Comparison of ENCODE assay signal across 8 cellular contexts in genomic region chr20:45407783-45408645, GRCh38. TPM values are rescaled to one million over a fixed set of nuclear protein-coding genes. Genes with fewer than 3 reads are reported as not detected.
A peak's percentile ranks its signal among the peaks of the same experiment; 100 is the strongest.
DNase-seq lines count a peak whose midpoint lies in the region; ATAC-seq and TF ChIP-seq lines count a peak whose summit lies in the region.

TSS of gene DBNDD2 (plus strand) at chr20:45408289. CDS start at chr20:45408468, 179 bp downstream.

- H3K27me3 Mint-ChIP-seq in CD4-positive, alpha-beta memory T cell = no peaks in the 10 kb centered on the region
- H3K27me3 Mint-ChIP-seq in activated CD4-positive, alpha-beta T cell treated with anti-CD3 and anti-CD28 coated beads, Interleukin-2, amount 10 ng/mL, durations not matched to agents 24 days and 14 days = peaks cover 13% of the 10 kb centered on the region
- H3K27me3 Mint-ChIP-seq in naive thymus-derived CD8-positive, alpha-beta T cell = peaks cover 0 to 2% (median 0%) of the 10 kb centered on the region in 5 donors

- intact Hi-C loops in CD4-positive, alpha-beta memory T cell (cut with micrococcal nuclease) = loop anchor here (1.0 kb wide), 1 partner anchor 7 kb away; no protein-coding TSS in a partner anchor
- intact Hi-C loops in activated CD4-positive, alpha-beta T cell treated with anti-CD3 and anti-CD28 coated beads, Interleukin-2, amount 10 ng/mL, durations not matched to agents 24 days and 14 days (cut with micrococcal nuclease) = loop anchor here (1.0 to 2.0 kb wide), 2 partner anchors 7 to 53 kb away; no protein-coding TSS in a partner anchor

- peak within 1 kb of the TSS; percentile 83 for H3K4me2 ChIP-seq in fibroblast of lung (ENCODE audit: extremely low read depth, insufficient read depth, low read length)

- TF ChIP-seq CTCF in fibroblast of lung (conservative IDR thresholded peaks at IDR 0.05 in 1 of 2, IDR thresholded peaks at IDR 0.05 in 1 of 2; ENCODE audit: low read depth in 1 of 2, low read length in 2 of 2) = no peak

- no peaks in the 10 kb centered on the region for H3K36me3 ChIP-seq in CD4-positive, alpha-beta memory T cell (ENCODE audit: insufficient read depth, low read length)
- no peaks in the 10 kb centered on the region for H3K36me3 ChIP-seq in fibroblast of lung (ENCODE audit: control insufficient read depth, insufficient read depth, low read length)

- peak within 1 kb of the TSS in 1 of 2 donors; percentile 79 for H3K4me3 ChIP-seq in CD4-positive, alpha-beta memory T cell (ENCODE audit: low read length in 2 of 2)
- H3K4me3 ChIP-seq in fibroblast of lung (replicated peaks in 1 of 4; ENCODE audit: control extremely low read depth in 1 of 4, insufficient read depth in 1 of 4, low read depth in 3 of 4, low read length in 4 of 4) = peak within 1 kb of the TSS; percentile 58 to 73 (median 67)

- peak within 1 kb of the TSS; percentile 80 for H3K9ac ChIP-seq in fibroblast of lung (ENCODE audit: insufficient read depth, low read length)

- H3K9me3 Mint-ChIP-seq in CD4-positive, alpha-beta memory T cell = no peaks in the 10 kb centered on the region
- H3K9me3 Mint-ChIP-seq in activated CD4-positive, alpha-beta T cell treated with anti-CD3 and anti-CD28 coated beads, Interleukin-2, amount 10 ng/mL, durations not matched to agents 24 days and 14 days = peaks cover 3% of the 10 kb centered on the region
- no peaks in the 10 kb centered on the region for H3K9me3 Mint-ChIP-seq in naive thymus-derived CD8-positive, alpha-beta T cell

- peaks cover 19% of the 10 kb centered on the region for H3K4me1 ChIP-seq in CD4-positive, alpha-beta memory T cell (ENCODE audit: insufficient read depth, low read length)
- peaks cover 3% of the 10 kb centered on the region for H3K4me1 ChIP-seq in fibroblast of lung (ENCODE audit: control insufficient read depth, extremely low read depth, insufficient read depth, low read length)

- H3K36me3 Mint-ChIP-seq in CD4-positive, alpha-beta memory T cell = peaks cover 3 to 12% of the 10 kb centered on the region in 2 donors
- peaks cover 11% of the 10 kb centered on the region for H3K36me3 Mint-ChIP-seq in activated CD4-positive, alpha-beta T cell treated with anti-CD3 and anti-CD28 coated beads, Interleukin-2, amount 10 ng/mL, durations not matched to agents 24 days and 14 days (ENCODE audit: low read depth)
- peaks cover 0 to 4% (median 0%) of the 10 kb centered on the region in 3 donors for H3K36me3 Mint-ChIP-seq in naive thymus-derived CD8-positive, alpha-beta T cell

- ATAC-seq in naive thymus-derived CD8-positive, alpha-beta T cell = peak; percentile 30 to 66
- ATAC-seq in HG02642 (IDR thresholded peaks at IDR 0.05; ENCODE audit: poor library complexity, unreplicated experiment) (no peak), GM18520 (IDR thresholded peaks at IDR 0.05; ENCODE audit: unreplicated experiment) (no peak)

- CTCF ChIA-PET in CD4-positive, alpha-beta memory T cell (lab: Charles Lee; ENCODE audit: partially characterized antibody) = interaction anchor here (0.7 to 2.0 kb wide), 7 partner anchors 8 to 47 kb away, joined by 3 to 12 read pairs (median 3); partner anchors contain the start of genes PIGT and SYS1

- no peaks in the 10 kb centered on the region for H3K27me3 ChIP-seq in CD4-positive, alpha-beta memory T cell (ENCODE audit: insufficient read depth, low read length)
- H3K27me3 ChIP-seq in fibroblast of lung (ENCODE audit: control insufficient read depth, insufficient read depth, low read length) = no peaks in the 10 kb centered on the region

- peak within 1 kb of the TSS; percentile 78 to 90 (median 82) for H3K4me3 Mint-ChIP-seq in CD4-positive, alpha-beta memory T cell
- H3K4me3 Mint-ChIP-seq in activated CD4-positive, alpha-beta T cell treated with anti-CD3 and anti-CD28 coated beads, Interleukin-2, amount 10 ng/mL, durations not matched to agents 24 days and 14 days = peak within 1 kb of the TSS; percentile 81
- peak within 1 kb of the TSS; percentile 80 to 91 (median 82) for H3K4me3 Mint-ChIP-seq in naive thymus-derived CD8-positive, alpha-beta T cell

- POLR2A ChIA-PET in CD4-positive, alpha-beta memory T cell (lab: Charles Lee; ENCODE audit: partially characterized antibody) = interaction anchor here (1.0 to 4.5 kb wide), 5 partner anchors 8 to 45 kb away, joined by 3 to 51 read pairs (median 19); partner anchors contain the start of genes PIGT and SYS1
- POLR2A ChIA-PET in naive thymus-derived CD8-positive, alpha-beta T cell (lab: Charles Lee) = interaction anchor here (1.1 to 5.5 kb wide), 5 partner anchors 8 to 45 kb away, joined by 3 to 53 read pairs (median 25); partner anchors contain the start of genes PIGT and SYS1

- peak within 1 kb of the TSS; percentile 45 for H2AFZ ChIP-seq in fibroblast of lung (ENCODE audit: low read length)

- H3K4me1 Mint-ChIP-seq in CD4-positive, alpha-beta memory T cell = peaks cover 12 to 20% (median 15%) of the 10 kb centered on the region in 4 donors
- H3K4me1 Mint-ChIP-seq in activated CD4-positive, alpha-beta T cell treated with anti-CD3 and anti-CD28 coated beads, Interleukin-2, amount 10 ng/mL, durations not matched to agents 24 days and 14 days = peaks cover 16% of the 10 kb centered on the region
- H3K4me1 Mint-ChIP-seq in naive thymus-derived CD8-positive, alpha-beta T cell = peaks cover 12 to 30% (median 25%) of the 10 kb centered on the region in 4 donors

- peak within 1 kb of the TSS; percentile 58 for H3K27ac ChIP-seq in CD4-positive, alpha-beta memory T cell (ENCODE audit: low read depth, low read length)
- peak within 1 kb of the TSS; percentile 56 for H3K27ac ChIP-seq in fibroblast of lung (ENCODE audit: insufficient read depth, low read length)

- H3K79me2 ChIP-seq in fibroblast of lung (ENCODE audit: control insufficient read depth, insufficient read depth, low read length) = no peaks in the 10 kb centered on the region

- peak in 1 of 5 donors; percentile 44 for DNase-seq in CD4-positive, alpha-beta memory T cell
- DNase-seq in activated CD4-positive, alpha-beta T cell treated with anti-CD3 and anti-CD28 coated beads, Interleukin-2, amount 10 ng/mL, durations not matched to agents 24 days and 14 days = no peak
- DNase-seq in fibroblast of lung (ENCODE audit: low read depth in 2 of 2) (no peak), NCI-H1105 treated with DMSO at 0.1 percent for 48 hours (lab: John Stamatoyannopoulos, UW) (no peak), cerebellar nuclear complex (lab: John Stamatoyannopoulos, UW) (no peak)
- DNase-seq in naive thymus-derived CD8-positive, alpha-beta T cell = peak in 7 of 10 donors; percentile 17 to 65 (median 34)

- no peaks in the 10 kb centered on the region for H3K9me3 ChIP-seq in CD4-positive, alpha-beta memory T cell (ENCODE audit: control insufficient read depth in 1 of 2, low read length in 2 of 2)
- no peaks in the 10 kb centered on the region for H3K9me3 ChIP-seq in fibroblast of lung (ENCODE audit: control insufficient read depth, insufficient read depth, low read depth, low read length)

- H3K27ac Mint-ChIP-seq in CD4-positive, alpha-beta memory T cell = peak within 1 kb of the TSS; percentile 65 to 93 (median 81)
- peak within 1 kb of the TSS; percentile 55 for H3K27ac Mint-ChIP-seq in activated CD4-positive, alpha-beta T cell treated with anti-CD3 and anti-CD28 coated beads, Interleukin-2, amount 10 ng/mL, durations not matched to agents 24 days and 14 days
- H3K27ac Mint-ChIP-seq in naive thymus-derived CD8-positive, alpha-beta T cell = peak within 1 kb of the TSS; percentile 61 to 93 (median 88)

- H4K20me1 ChIP-seq in fibroblast of lung (ENCODE audit: control insufficient read depth, extremely low read depth, insufficient read depth, low read length) = no peaks in the 10 kb centered on the region

RNA-seq across cellular contexts. Expression of gene DBNDD2, which starts in this region (rescaled TPM):
- 10 to 100 TPM; 17.8 to 18.4 TPM for total RNA-seq in CD4-positive, alpha-beta memory T cell
- 10 to 100 TPM; 12.9 to 15.4 TPM for polyA plus RNA-seq in CD4-positive, alpha-beta memory T cell
- 19.9 and 25.2 TPM in 2 replicates for total RNA-seq in activated CD4-positive, alpha-beta T cell treated with anti-CD3 and anti-CD28 coated beads, Interleukin-2, amount 10 ng/mL, durations not matched to agents 24 days and 14 days
- 3.9 and 4.8 TPM in 2 replicates for total RNA-seq in fibroblast of lung
- polyA plus RNA-seq in fibroblast of lung = 28.1 and 51.8 TPM in 2 replicates
- 22.2 and 39.9 TPM in 2 replicates for polyA plus RNA-seq in fibroblast of lung (2012)
- polyA minus RNA-seq in fibroblast of lung (ENCODE audit: low replicate concordance) = 11.9 and 54.0 TPM in 2 replicates
- total RNA-seq in naive thymus-derived CD8-positive, alpha-beta T cell = 10 to 100 TPM; 13.6 to 13.9 TPM
- 10 to 100 TPM; 11.6 to 13.5 (median 13.4) TPM for polyA plus RNA-seq in naive thymus-derived CD8-positive, alpha-beta T cell

Comparison
In these comparisons a context has a peak if more than half of its experiments do, and no peak if none do; other contexts are left out.
1. DNase-seq: peak in naive thymus-derived CD8-positive, alpha-beta T cell (7 of 10); none in activated CD4-positive, alpha-beta T cell treated with anti-CD3 and anti-CD28 coated beads, Interleukin-2, amount 10 ng/mL, durations not matched to agents 24 days and 14 days (single experiment), fibroblast of lung (0 of 2), NCI-H1105 treated with DMSO at 0.1 percent for 48 hours (single experiment) and cerebellar nuclear complex (0 of 2).
2. ATAC-seq: peak in naive thymus-derived CD8-positive, alpha-beta T cell (2 of 2); none in HG02642 (single experiment) and GM18520 (single experiment).
3. Peak in every context shown above with its lines, with median percentiles within 50 percentile points of each other: H3K27ac Mint-ChIP-seq and H3K4me3 Mint-ChIP-seq.